8 cellular contexts compared by ENCODE assay signal in the genomic region with DNA sequence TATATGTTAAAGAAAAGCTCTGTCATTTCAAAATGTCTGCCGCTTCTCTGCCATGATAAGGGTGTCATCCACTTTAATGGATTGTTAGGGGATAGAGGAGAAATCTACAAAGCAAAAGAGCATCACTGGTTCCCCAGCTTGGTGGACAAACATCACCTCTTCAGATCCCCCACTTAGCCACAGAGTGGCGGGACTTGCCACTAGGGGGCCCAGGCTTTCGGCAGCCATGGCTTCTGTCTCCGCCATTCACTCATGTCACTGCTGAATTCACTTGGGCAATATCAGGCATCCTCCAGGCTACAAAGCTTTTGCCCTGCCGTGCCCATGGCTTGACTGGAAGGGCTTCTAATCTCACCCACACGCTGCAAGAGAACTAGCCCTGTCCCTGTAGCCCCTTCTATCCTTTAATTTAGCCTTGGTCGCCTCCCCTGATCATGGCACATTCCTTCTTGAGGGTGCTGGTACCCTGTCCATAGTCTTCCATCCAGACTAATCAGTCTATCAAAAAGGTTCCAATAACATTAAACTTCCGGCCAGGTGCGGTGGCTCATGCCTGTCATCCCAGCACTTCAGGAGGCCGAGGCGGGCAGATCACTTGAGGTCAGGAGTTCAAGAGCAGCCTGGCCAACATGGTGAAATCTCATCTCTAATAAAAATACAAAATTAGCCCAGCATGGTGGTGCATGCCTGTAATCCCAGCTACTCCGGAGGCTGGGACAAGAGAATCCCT. TPM values are rescaled to one million over a fixed set of nuclear protein-coding genes. Genes with fewer than 3 reads are reported as not detected.
DNase-seq lines count a peak whose midpoint lies in the region; ATAC-seq and TF ChIP-seq lines count a peak whose summit lies in the region.

No MANE protein-coding gene starts in this region.

- H3K27me3 Mint-ChIP-seq in CD4-positive, CD25-positive, alpha-beta regulatory T cell = no peaks in the 10 kb centered on the region
- H3K27me3 Mint-ChIP-seq in glutamatergic neuron (ENCODE audit: unreplicated experiment) = peaks cover 9% of the 10 kb centered on the region

- peak; percentile 69 to 88 for ATAC-seq in CD4-positive, CD25-positive, alpha-beta regulatory T cell (ENCODE audit: low read depth in 2 of 2)

- H3K4me3 Mint-ChIP-seq in CD4-positive, CD25-positive, alpha-beta regulatory T cell = no peak overlapping the region
- no peak overlapping the region for H3K4me3 Mint-ChIP-seq in glutamatergic neuron (ENCODE audit: unreplicated experiment)

- peak overlapping the region in 2 of 3 donors; percentile 43 to 82 for H3K27ac Mint-ChIP-seq in CD4-positive, CD25-positive, alpha-beta regulatory T cell
- H3K27ac Mint-ChIP-seq in glutamatergic neuron (ENCODE audit: unreplicated experiment) = no peak overlapping the region

- TF ChIP-seq CTCF in HFF-Myc (IDR thresholded peaks at IDR 0.05; ENCODE audit: low read depth, low read length, missing control alignments) (peak; percentile 91), RWPE1 (conservative IDR thresholded peaks at IDR 0.05; ENCODE audit: low read depth) (peak; percentile 63), glutamatergic neuron (IDR thresholded peaks at IDR 0.05; ENCODE audit: partially characterized antibody, unreplicated experiment) (peak; percentile 81)

- CTCF ChIA-PET in RWPE1 (lab: Yijun Ruan, JAX) = interaction anchor here (0.8 to 1.8 kb wide), 2 partner anchors 9 to 223 kb away, joined by 6 to 7 read pairs; no protein-coding TSS in a partner anchor

- H3K4me3 ChIP-seq in CD4-positive, CD25-positive, alpha-beta regulatory T cell (ENCODE audit: low read depth, low read length) = no peak overlapping the region
- no peak overlapping the region for H3K4me3 ChIP-seq in HFF-Myc (replicated peaks; ENCODE audit: low read depth, low read length)

- H3K27ac ChIP-seq in CD4-positive, CD25-positive, alpha-beta regulatory T cell (ENCODE audit: insufficient read depth, low read length, poor library complexity, severe bottlenecking) = no peak overlapping the region
- H3K27ac ChIP-seq in RWPE1 = no peak overlapping the region

- peaks cover 0 to 1% (median 0%) of the 10 kb centered on the region in 7 donors for H3K9me3 Mint-ChIP-seq in CD4-positive, CD25-positive, alpha-beta regulatory T cell
- peaks cover 8% of the 10 kb centered on the region for H3K9me3 Mint-ChIP-seq in glutamatergic neuron (ENCODE audit: unreplicated experiment)

- POLR2A ChIA-PET in RWPE1 (lab: Yijun Ruan, JAX; ENCODE audit: low non-redundant PET) = no interaction called here

- no peaks in the 10 kb centered on the region for H3K9me3 ChIP-seq in CD4-positive, CD25-positive, alpha-beta regulatory T cell (ENCODE audit: control insufficient read depth in 2 of 2, low read length in 2 of 2)

- no peaks in the 10 kb centered on the region for H3K36me3 ChIP-seq in CD4-positive, CD25-positive, alpha-beta regulatory T cell (ENCODE audit: control insufficient read depth, insufficient read depth, low read length)

- H3K4me1 ChIP-seq in CD4-positive, CD25-positive, alpha-beta regulatory T cell (ENCODE audit: control insufficient read depth, insufficient read depth, low read length, poor library complexity, severe bottlenecking) = no peaks in the 10 kb centered on the region

- H3K27me3 ChIP-seq in CD4-positive, CD25-positive, alpha-beta regulatory T cell (ENCODE audit: control insufficient read depth, insufficient read depth, low read length) = no peaks in the 10 kb centered on the region

- no peaks in the 10 kb centered on the region for H3K36me3 Mint-ChIP-seq in CD4-positive, CD25-positive, alpha-beta regulatory T cell
- no peaks in the 10 kb centered on the region for H3K36me3 Mint-ChIP-seq in glutamatergic neuron (ENCODE audit: unreplicated experiment)

- peaks cover 0 to 8% (median 4%) of the 10 kb centered on the region in 4 donors for H3K4me1 Mint-ChIP-seq in CD4-positive, CD25-positive, alpha-beta regulatory T cell
- peaks cover 5% of the 10 kb centered on the region for H3K4me1 Mint-ChIP-seq in glutamatergic neuron (ENCODE audit: low read depth, unreplicated experiment)

- DNase-seq in CD4-positive, CD25-positive, alpha-beta regulatory T cell = peak; percentile 34 to 72 (median 65)
- DNase-seq in HFF-Myc (ENCODE audit: extremely low read depth, low read depth) = no peak
- peak; percentile 46 for DNase-seq in RWPE1 (ENCODE audit: low spot score)
- peak; percentile 86 for DNase-seq in activated effector memory CD4-positive, alpha-beta T cell treated with anti-CD3 and anti-CD28 coated beads, Interleukin-2, amount 50 U/mL, for 16 hours
- peak; percentile 89 for DNase-seq in glutamatergic neuron
- peak; percentile 64 for DNase-seq in retina
- no peak for DNase-seq in NK-92 (lab: John Stamatoyannopoulos, UW; ENCODE audit: unreplicated experiment)
- no peak for DNase-seq in occipital lobe (lab: John Stamatoyannopoulos, UW)

RNA-seq across cellular contexts. Expression of gene SBK1, which starts 34.7 kb away (rescaled TPM):
- 20.2 TPM for total RNA-seq in CD4-positive, CD25-positive, alpha-beta regulatory T cell
- polyA plus RNA-seq in CD4-positive, CD25-positive, alpha-beta regulatory T cell = 1 to 10 TPM; 2.0 to 4.9 (median 3.1) TPM
- total RNA-seq in glutamatergic neuron (ENCODE audit: unreplicated experiment) = 117 TPM
- total RNA-seq in occipital lobe = 19.5 TPM

RNA-seq across cellular contexts. Expression of gene NPIPB6, which starts 36.3 kb away (rescaled TPM):
- 3.0 TPM for total RNA-seq in CD4-positive, CD25-positive, alpha-beta regulatory T cell
- under 1 TPM in 2 of 4 donors, not detected in 2; 0.13 to 0.42 TPM for polyA plus RNA-seq in CD4-positive, CD25-positive, alpha-beta regulatory T cell
- total RNA-seq in glutamatergic neuron (ENCODE audit: unreplicated experiment) = 3.1 TPM
- total RNA-seq in occipital lobe = not detected

Comparison
In these comparisons a context has a peak if more than half of its experiments do, and no peak if none do; other contexts are left out.
1. DNase-seq: peak in CD4-positive, CD25-positive, alpha-beta regulatory T cell (3 of 3), RWPE1 (single experiment), activated effector memory CD4-positive, alpha-beta T cell treated with anti-CD3 and anti-CD28 coated beads, Interleukin-2, amount 50 U/mL, for 16 hours (single experiment), glutamatergic neuron (single experiment) and retina (single experiment); none in HFF-Myc (single experiment), NK-92 (single experiment) and occipital lobe (single experiment).
2. Peak in every context shown above with its lines, with median percentiles within 50 percentile points of each other: CTCF ChIP-seq.